ENCODE assay signal across 14 cellular contexts in the genomic region with DNA sequence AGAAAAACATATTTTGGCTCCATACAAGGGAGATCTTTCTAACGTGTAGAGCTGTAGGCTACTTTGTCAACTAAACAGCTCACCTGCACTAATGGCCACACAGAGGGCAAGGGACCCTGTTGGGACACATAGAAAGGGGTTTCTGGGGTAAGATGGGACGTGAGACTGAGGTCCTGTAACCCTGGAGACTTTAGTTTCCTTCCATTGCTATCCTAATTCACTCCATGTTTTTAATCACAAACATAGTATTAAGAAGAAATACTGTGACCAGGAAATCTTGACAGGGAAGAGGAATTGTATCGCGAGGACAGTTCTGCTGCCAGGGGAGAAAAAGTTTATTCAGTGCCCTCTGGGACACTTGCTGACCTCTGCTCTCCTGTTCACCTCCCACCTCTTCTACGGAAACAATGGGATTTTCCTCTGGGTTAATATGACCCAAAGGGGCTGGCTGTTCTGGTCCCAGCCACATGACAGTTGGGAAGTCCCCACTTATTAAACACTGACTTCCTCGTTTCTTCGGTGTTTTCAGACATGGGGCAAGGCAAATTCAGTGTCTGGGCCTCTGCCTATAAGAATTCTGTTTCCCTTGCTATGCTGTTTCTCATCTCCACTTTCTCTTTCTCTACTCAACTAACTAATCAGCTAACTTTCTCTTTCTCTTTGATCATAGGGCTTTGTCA.
A peak's percentile ranks its signal among the peaks of the same experiment; 100 is the strongest.
DNase-seq lines count a peak whose midpoint lies in the region; ATAC-seq and TF ChIP-seq lines count a peak whose summit lies in the region.
"Had no signal": no experiment of that assay in that cellular context is flagged by ENCODE, and none has a peak within 500 bp of the region (broad histone marks: within the 10 kb centered on the region; RNA-seq: fewer than 3 reads in every experiment).

No MANE protein-coding gene starts in this region.

- ATAC-seq in GM18861 (IDR thresholded peaks at IDR 0.05; ENCODE audit: unreplicated experiment) (peak; percentile 97), GM21528 (IDR thresholded peaks at IDR 0.05; ENCODE audit: low FRiP score, unreplicated experiment) (peak; percentile 95), HG03108 (IDR thresholded peaks at IDR 0.05; ENCODE audit: unreplicated experiment) (peak; percentile 96), mucosa of descending colon (peak; percentile 26)
- ATAC-seq: heart right ventricle, PC-3 had no signal

- no peaks in the 10 kb centered on the region for H3K4me1 Mint-ChIP-seq in CD8-positive, alpha-beta memory T cell
- H3K4me1 Mint-ChIP-seq: activated naive CD4-positive, alpha-beta T cell treated with anti-CD3 and anti-CD28 coated beads, Interleukin-2, amount 50 U/mL, for 24 hours had no signal

- no peaks in the 10 kb centered on the region for H3K4me1 ChIP-seq in mucosa of descending colon (ENCODE audit: low read depth)
- no peaks in the 10 kb centered on the region for H3K4me1 ChIP-seq in CD8-positive, alpha-beta memory T cell (ENCODE audit: insufficient read depth, low read length)
- H3K4me1 ChIP-seq: uterus had no signal

- DNase-seq in mucosa of descending colon, result no peak
- DNase-seq in CD8-positive, alpha-beta memory T cell, result no peak
- DNase-seq in cerebellar nuclear complex (lab: John Stamatoyannopoulos, UW), result no peak
- no peak for DNase-seq in NCI-H345 (lab: John Stamatoyannopoulos, UW)
- no peak for DNase-seq in activated CD4-positive, CD25-positive, alpha-beta regulatory T cell (lab: John Stamatoyannopoulos, UW)
- DNase-seq: effector CD4-positive, alpha-beta T cell; heart right ventricle; PC-3; uterus; WERI-Rb-1 had no signal

- H3K27ac Mint-ChIP-seq in CD8-positive, alpha-beta memory T cell, result no peak overlapping the region
- H3K27ac Mint-ChIP-seq: activated naive CD4-positive, alpha-beta T cell treated with anti-CD3 and anti-CD28 coated beads, Interleukin-2, amount 50 U/mL, for 24 hours had no signal

- intact Hi-C loops in mucosa of descending colon (cut with DNase I, micrococcal nuclease), result no loop called here

- H3K36me3 ChIP-seq in mucosa of descending colon (ENCODE audit: low read depth), result no peaks in the 10 kb centered on the region
- no peaks in the 10 kb centered on the region for H3K36me3 ChIP-seq in CD8-positive, alpha-beta memory T cell (ENCODE audit: insufficient read depth, low read length)
- H3K36me3 ChIP-seq: heart right ventricle, uterus, WERI-Rb-1 had no signal

- CTCF ChIA-PET in CD8-positive, alpha-beta memory T cell (lab: Charles Lee), result no interaction called here

- H3K27me3 Mint-ChIP-seq in CD8-positive, alpha-beta memory T cell, result peaks cover 0 to 11% of the 10 kb centered on the region in 2 donors

- no peak overlapping the region for H3K4me3 Mint-ChIP-seq in CD8-positive, alpha-beta memory T cell
- H3K4me3 Mint-ChIP-seq: activated naive CD4-positive, alpha-beta T cell treated with anti-CD3 and anti-CD28 coated beads, Interleukin-2, amount 50 U/mL, for 24 hours had no signal

- no peaks in the 10 kb centered on the region for H3K36me3 Mint-ChIP-seq in CD8-positive, alpha-beta memory T cell
- H3K36me3 Mint-ChIP-seq: activated naive CD4-positive, alpha-beta T cell treated with anti-CD3 and anti-CD28 coated beads, Interleukin-2, amount 50 U/mL, for 24 hours had no signal

- no peaks in the 10 kb centered on the region for H3K27me3 ChIP-seq in CD8-positive, alpha-beta memory T cell (ENCODE audit: insufficient read depth, low read length, poor library complexity, severe bottlenecking)
- H3K27me3 ChIP-seq: heart right ventricle, uterus had no signal

- POLR2A ChIA-PET in CD8-positive, alpha-beta memory T cell (lab: Charles Lee), result no interaction called here

- peaks cover 0 to 7% (median 0%) of the 10 kb centered on the region in 5 donors for H3K9me3 Mint-ChIP-seq in CD8-positive, alpha-beta memory T cell
- H3K9me3 Mint-ChIP-seq: activated naive CD4-positive, alpha-beta T cell treated with anti-CD3 and anti-CD28 coated beads, Interleukin-2, amount 50 U/mL, for 24 hours had no signal

- no peak overlapping the region for H3K27ac ChIP-seq in CD8-positive, alpha-beta memory T cell (ENCODE audit: low read depth, low read length)
- H3K27ac ChIP-seq: uterus, WERI-Rb-1 had no signal

- TF ChIP-seq CTCF in mucosa of descending colon (IDR thresholded peaks at IDR 0.05), result no peak

- H3K4me3 ChIP-seq in mucosa of descending colon, result no peak overlapping the region
- H3K4me3 ChIP-seq in CD8-positive, alpha-beta memory T cell (ENCODE audit: low read length), result no peak overlapping the region
- H3K4me3 ChIP-seq: heart right ventricle, uterus had no signal

- H3K9me3 ChIP-seq in mucosa of descending colon, result no peaks in the 10 kb centered on the region
- H3K9me3 ChIP-seq in CD8-positive, alpha-beta memory T cell (ENCODE audit: low read length), result no peaks in the 10 kb centered on the region
- H3K9me3 ChIP-seq: heart right ventricle, uterus had no signal

Comparison
In these comparisons a context has a peak if more than half of its experiments do, and no peak if none do; other contexts are left out.
1. ATAC-seq: peak in every context shown above with its lines; median percentile 97 in GM18861; 96 in HG03108; 95 in GM21528; 26 in mucosa of descending colon.